In genomic region chr7:37337522-37337921, GRCh38 we compare ENCODE assay signal across 17 cellular contexts.
DNase-seq lines count a peak whose midpoint lies in the region; ATAC-seq and TF ChIP-seq lines count a peak whose summit lies in the region.
"Had no signal": no experiment of that assay in that cellular context is flagged by ENCODE, and none has a peak within 500 bp of the region (broad histone marks: within the 10 kb centered on the region; RNA-seq: fewer than 3 reads in every experiment).

No MANE protein-coding gene starts in this region.

- no peaks in the 10 kb centered on the region for H3K27me3 Mint-ChIP-seq in activated B cell treated with CpG ODN at 0.5 μM for 24 hours

- WGBS in heart left ventricle, 4 donors = 81 to 97% (median 90%) methylated on average over 1 of the region's 1 CpG

- peaks cover 86% of the 10 kb centered on the region for H3K4me1 Mint-ChIP-seq in activated B cell treated with CpG ODN at 0.5 μM for 24 hours
- H3K4me1 Mint-ChIP-seq: neural crest cell had no signal

- H3K9me3 Mint-ChIP-seq in activated B cell treated with CpG ODN at 0.5 μM for 24 hours = no peaks in the 10 kb centered on the region

- intact Hi-C loops in activated B cell treated with CpG ODN at 0.5 μM for 24 hours (cut with micrococcal nuclease) = loop anchor here (2.0 kb wide), 1 partner anchor 15 kb away; no protein-coding TSS in a partner anchor
- intact Hi-C loops in mucosa of descending colon (cut with DNase I, micrococcal nuclease) = no loop called here
- intact Hi-C loops in heart left ventricle (cut with DNase I) = no loop called here

- H3K4me3 Mint-ChIP-seq in activated B cell treated with CpG ODN at 0.5 μM for 24 hours = peak overlapping the region; percentile 22
- H3K4me3 Mint-ChIP-seq: neural crest cell had no signal

- no peaks in the 10 kb centered on the region for H3K27me3 ChIP-seq in heart left ventricle
- H3K27me3 ChIP-seq: foreskin keratinocyte had no signal

- no peak for TF ChIP-seq POLR2A in heart left ventricle (IDR thresholded peaks at IDR 0.05)

- H3K4me3 ChIP-seq in GM08714 (ENCODE audit: low read length) (peak overlapping the region; percentile 19; the same call in 1 of the 2 replicates), mucosa of descending colon (no peak overlapping the region), heart left ventricle (no peak overlapping the region)

- ATAC-seq in HG02571 (IDR thresholded peaks at IDR 0.05; ENCODE audit: unreplicated experiment) (peak; percentile 21), activated B cell treated with CpG ODN at 0.5 μM for 24 hours (ENCODE audit: low read depth) (no peak), mucosa of descending colon (peak; percentile 44), GM18873 (IDR thresholded peaks at IDR 0.05; ENCODE audit: low FRiP score, unreplicated experiment) (no peak), heart left ventricle (no peak)
- ATAC-seq: activated CD4-positive, CD25-positive, alpha-beta regulatory T cell treated with anti-CD3 and anti-CD28 coated beads, Interleukin-2, amount 50 U/mL, for 24 hours; foreskin keratinocyte had no signal

- H3K36me3 Mint-ChIP-seq in activated B cell treated with CpG ODN at 0.5 μM for 24 hours (ENCODE audit: low read depth) = peaks cover 53% of the 10 kb centered on the region

- POLR2A ChIA-PET in activated B cell treated with CpG ODN at 0.5 μM for 24 hours (lab: Charles Lee) = interaction anchor here (0.7 to 2.6 kb wide), 5 partner anchors 11 to 111 kb away, joined by 3 to 20 read pairs (median 6); partner anchors contain the start of gene ELMO1

- DNase-seq in activated B cell treated with CpG ODN at 0.5 μM for 24 hours (no peak), mucosa of descending colon (no peak), ecto neural progenitor cell (ENCODE audit: low spot score) (no peak), heart left ventricle (no peak)
- DNase-seq: AML-193; foreskin keratinocyte; H7; NCI-H2081 treated with DMSO at 0.1 percent for 48 hours; NCI-H524; small intestine; stimulated activated CD4-positive, alpha-beta T cell treated with anti-CD3 and anti-CD28 coated beads, Interleukin-4, amount 100 ng/mL, for 1 hour; substantia nigra had no signal

- no peaks in the 10 kb centered on the region for H3K9me3 ChIP-seq in mucosa of descending colon
- H3K9me3 ChIP-seq in heart left ventricle = no peaks in the 10 kb centered on the region

- CTCF ChIA-PET in activated B cell treated with CpG ODN at 0.5 μM for 24 hours (lab: Charles Lee) = interaction anchor here (0.6 to 1.4 kb wide), 3 partner anchors 14 to 102 kb away, joined by 3 to 4 read pairs (median 4); no protein-coding TSS in a partner anchor

- TF ChIP-seq CTCF in activated B cell treated with CpG ODN at 0.5 μM for 24 hours (IDR thresholded peaks at IDR 0.05) (no peak), mucosa of descending colon (IDR thresholded peaks at IDR 0.05) (no peak), heart left ventricle (IDR thresholded peaks at IDR 0.05) (no peak)

- no peaks in the 10 kb centered on the region for H3K4me1 ChIP-seq in mucosa of descending colon (ENCODE audit: low read depth)
- H3K4me1 ChIP-seq in heart left ventricle = peaks cover 0 to 66% (median 7%) of the 10 kb centered on the region in 12 donors
- H3K4me1 ChIP-seq: foreskin keratinocyte had no signal

- peak overlapping the region; percentile 95 for H3K27ac Mint-ChIP-seq in activated B cell treated with CpG ODN at 0.5 μM for 24 hours

- no peaks in the 10 kb centered on the region for H3K36me3 ChIP-seq in mucosa of descending colon (ENCODE audit: low read depth)
- peaks cover 0 to 5% (median 0%) of the 10 kb centered on the region in 9 donors for H3K36me3 ChIP-seq in heart left ventricle

- H3K27ac ChIP-seq in heart left ventricle = peak overlapping the region in 1 of 12 donors; percentile 15
- H3K27ac ChIP-seq: foreskin keratinocyte had no signal

Comparison
In these comparisons a context has a peak if more than half of its experiments do, and no peak if none do; other contexts are left out.
1. ATAC-seq: peak in HG02571 (single experiment) and mucosa of descending colon (single experiment); none in activated B cell treated with CpG ODN at 0.5 μM for 24 hours (single experiment), GM18873 (single experiment) and heart left ventricle (0 of 4).